Comparison of ENCODE assay signal across 21 cellular contexts in genomic region chr7:24049296-24049695, GRCh38.
A peak's percentile ranks its signal among the peaks of the same experiment; 100 is the strongest.
DNase-seq lines count a peak whose midpoint lies in the region; TF ChIP-seq lines count a peak whose summit lies in the region.
"Had no signal": no experiment of that assay in that cellular context is flagged by ENCODE, and none has a peak within 500 bp of the region (broad histone marks: within the 10 kb centered on the region; RNA-seq: fewer than 3 reads in every experiment).

No MANE protein-coding gene starts in this region.

- no peaks in the 10 kb centered on the region for H3K4me1 ChIP-seq in breast epithelium
- H3K4me1 ChIP-seq: BLaER1, Caco-2 had no signal

- intact Hi-C loops in breast epithelium (cut with DNase I; ENCODE audit: low total_unique reads): no loop called here

- no peaks in the 10 kb centered on the region for H3K27me3 ChIP-seq in breast epithelium
- H3K27me3 ChIP-seq: BLaER1 had no signal

- TF ChIP-seq POLR2A in breast epithelium (IDR thresholded peaks at IDR 0.05): no peak

- DNase-seq in Daoy (ENCODE audit: low read depth) (peak; percentile 72), M059J (ENCODE audit: low read depth) (peak; percentile 29), amniotic epithelial cell (ENCODE audit: low read depth) (peak; percentile 10), OCI-M2 (lab: John Stamatoyannopoulos, UW; ENCODE audit: unreplicated experiment) (no peak), Ammon's horn (ENCODE audit: low spot score) (no peak), superior temporal gyrus (ENCODE audit: extremely low spot score) (no peak), breast epithelium (ENCODE audit: low spot score in 2 of 2) (no peak)
- DNase-seq: 8988T; Caco-2; CD4-positive, CD25-positive, alpha-beta regulatory T cell; CD8-positive, alpha-beta T cell; DMS153; DND-41; EL; GDM1; GM23248; H9; HFFc6 had no signal

- no peak for TF ChIP-seq CTCF in breast epithelium (IDR thresholded peaks at IDR 0.05)

- no peaks in the 10 kb centered on the region for H3K36me3 ChIP-seq in breast epithelium
- H3K36me3 ChIP-seq: BLaER1 had no signal

- no peak overlapping the region for H3K4me3 ChIP-seq in breast epithelium
- H3K4me3 ChIP-seq: BLaER1, GM12878, GM23248 had no signal

- H3K9me3 ChIP-seq in breast epithelium: no peaks in the 10 kb centered on the region
- H3K9me3 ChIP-seq: BLaER1, Caco-2 had no signal

- H3K27ac ChIP-seq in breast epithelium: no peak overlapping the region
- H3K27ac ChIP-seq: BLaER1, C4-2B, GM23248 had no signal

Comparison
In these comparisons a context has a peak if more than half of its experiments do, and no peak if none do; other contexts are left out.
1. DNase-seq: peak in Daoy (single experiment), M059J (single experiment) and amniotic epithelial cell (single experiment); none in OCI-M2 (single experiment), Ammon's horn (single experiment), superior temporal gyrus (single experiment) and breast epithelium (0 of 2).